23 cellular contexts compared by ENCODE assay signal in genomic region chr1:167511374-167511986, GRCh38. TPM values are rescaled to one million over a fixed set of nuclear protein-coding genes. Genes with fewer than 3 reads are reported as not detected.
DNase-seq lines count a peak whose midpoint lies in the region; ATAC-seq and TF ChIP-seq lines count a peak whose summit lies in the region.
"Had no signal": no experiment of that assay in that cellular context is flagged by ENCODE, and none has a peak within 500 bp of the region (broad histone marks: within the 10 kb centered on the region; RNA-seq: fewer than 3 reads in every experiment).

No MANE protein-coding gene starts in this region.

- H3K36me3 ChIP-seq in Loucy (ENCODE audit: insufficient read depth, low read length): peaks cover 22% of the 10 kb centered on the region; the same call in 1 of the 2 replicates
- H3K36me3 ChIP-seq: brain microvascular endothelial cell, colonic mucosa, tibial artery had no signal

- no peaks in the 10 kb centered on the region for H3K27me3 Mint-ChIP-seq in activated T-cell treated with anti-CD3 and anti-CD28 coated beads, Interleukin-2, amount 50 U/mL, for 24 hours
- H3K27me3 Mint-ChIP-seq in activated naive CD8-positive, alpha-beta T cell treated with anti-CD3 and anti-CD28 coated beads for 36 hours: no peaks in the 10 kb centered on the region
- no peaks in the 10 kb centered on the region for H3K27me3 Mint-ChIP-seq in natural killer cell treated with Interleukin-12 subunit alpha and Interleukin-12 subunit beta and Interleukin-15 and Interleukin-18, amount 100 ng/mL, for 72 hours

- H3K4me3 ChIP-seq in Loucy (ENCODE audit: low read length, poor library complexity, severe bottlenecking): peak overlapping the region; percentile 48
- H3K4me3 ChIP-seq: colonic mucosa, psoas muscle, tibial artery had no signal

- H3K27ac Mint-ChIP-seq in activated T-cell treated with anti-CD3 and anti-CD28 coated beads, Interleukin-2, amount 50 U/mL, for 24 hours: peak overlapping the region; percentile 89
- H3K27ac Mint-ChIP-seq in activated naive CD8-positive, alpha-beta T cell treated with anti-CD3 and anti-CD28 coated beads for 36 hours: peak overlapping the region; percentile 79
- H3K27ac Mint-ChIP-seq in natural killer cell treated with Interleukin-12 subunit alpha and Interleukin-12 subunit beta and Interleukin-15 and Interleukin-18, amount 100 ng/mL, for 72 hours: peak overlapping the region; percentile 98 to 100
- H3K27ac Mint-ChIP-seq: WTC11 had no signal

- no peaks in the 10 kb centered on the region for H3F3A ChIP-seq in Loucy (ENCODE audit: low read depth)

- no peaks in the 10 kb centered on the region for H3K27me3 ChIP-seq in Loucy (ENCODE audit: insufficient read depth, low read length, poor library complexity, severe bottlenecking)
- H3K27me3 ChIP-seq: brain microvascular endothelial cell, colonic mucosa had no signal

- peak overlapping the region; percentile 98 for H3K4me3 Mint-ChIP-seq in activated T-cell treated with anti-CD3 and anti-CD28 coated beads, Interleukin-2, amount 50 U/mL, for 24 hours
- peak overlapping the region; percentile 76 for H3K4me3 Mint-ChIP-seq in activated naive CD8-positive, alpha-beta T cell treated with anti-CD3 and anti-CD28 coated beads for 36 hours
- peak overlapping the region; percentile 90 for H3K4me3 Mint-ChIP-seq in natural killer cell treated with Interleukin-12 subunit alpha and Interleukin-12 subunit beta and Interleukin-15 and Interleukin-18, amount 100 ng/mL, for 72 hours
- H3K4me3 Mint-ChIP-seq: WTC11 had no signal

- H4K20me1 ChIP-seq in Loucy (ENCODE audit: insufficient read depth, low read length, poor library complexity, severe bottlenecking): peaks cover 67% of the 10 kb centered on the region

- no peak overlapping the region for H2AFZ ChIP-seq in Loucy (ENCODE audit: low read length)

- intact Hi-C loops in cardiac septum (cut with DNase I): no loop called here

- no peaks in the 10 kb centered on the region for H3K9me3 Mint-ChIP-seq in activated T-cell treated with anti-CD3 and anti-CD28 coated beads, Interleukin-2, amount 50 U/mL, for 24 hours
- H3K9me3 Mint-ChIP-seq in activated naive CD8-positive, alpha-beta T cell treated with anti-CD3 and anti-CD28 coated beads for 36 hours: peaks cover 1% of the 10 kb centered on the region
- no peaks in the 10 kb centered on the region for H3K9me3 Mint-ChIP-seq in natural killer cell treated with Interleukin-12 subunit alpha and Interleukin-12 subunit beta and Interleukin-15 and Interleukin-18, amount 100 ng/mL, for 72 hours
- H3K9me3 Mint-ChIP-seq: WTC11 had no signal

- no peaks in the 10 kb centered on the region for H3K9me3 ChIP-seq in Loucy (ENCODE audit: insufficient read depth, low read depth, low read length)
- H3K9me3 ChIP-seq: colonic mucosa, psoas muscle, tibial artery had no signal

- H3K4me1 Mint-ChIP-seq in activated T-cell treated with anti-CD3 and anti-CD28 coated beads, Interleukin-2, amount 50 U/mL, for 24 hours (ENCODE audit: low read depth): peaks cover 90% of the 10 kb centered on the region
- peaks cover 70% of the 10 kb centered on the region for H3K4me1 Mint-ChIP-seq in activated naive CD8-positive, alpha-beta T cell treated with anti-CD3 and anti-CD28 coated beads for 36 hours
- peaks cover 69 to 79% of the 10 kb centered on the region in 2 donors for H3K4me1 Mint-ChIP-seq in natural killer cell treated with Interleukin-12 subunit alpha and Interleukin-12 subunit beta and Interleukin-15 and Interleukin-18, amount 100 ng/mL, for 72 hours (ENCODE audit: low read depth in 2 of 2)

- peaks cover 96% of the 10 kb centered on the region for H3K36me3 Mint-ChIP-seq in activated T-cell treated with anti-CD3 and anti-CD28 coated beads, Interleukin-2, amount 50 U/mL, for 24 hours (ENCODE audit: low read depth)
- peaks cover 84% of the 10 kb centered on the region for H3K36me3 Mint-ChIP-seq in activated naive CD8-positive, alpha-beta T cell treated with anti-CD3 and anti-CD28 coated beads for 36 hours
- peaks cover 37% of the 10 kb centered on the region for H3K36me3 Mint-ChIP-seq in natural killer cell treated with Interleukin-12 subunit alpha and Interleukin-12 subunit beta and Interleukin-15 and Interleukin-18, amount 100 ng/mL, for 72 hours
- H3K36me3 Mint-ChIP-seq: WTC11 had no signal

- peak overlapping the region; percentile 94 for H3K4me2 ChIP-seq in Loucy (ENCODE audit: low read depth, low read length, poor library complexity, severe bottlenecking)

- ATAC-seq in natural killer cell treated with Interleukin-12 subunit alpha and Interleukin-12 subunit beta and Interleukin-15 and Interleukin-18, amount 100 ng/mL, for 72 hours: no peak
- ATAC-seq: left colon, psoas muscle, WTC11 had no signal

- H3K79me2 ChIP-seq in Loucy (ENCODE audit: insufficient read depth, low read length): peaks cover 100% of the 10 kb centered on the region

- peaks cover 64% of the 10 kb centered on the region for H3K4me1 ChIP-seq in Loucy (ENCODE audit: insufficient read depth, low read length, poor library complexity, severe bottlenecking)
- H3K4me1 ChIP-seq: colonic mucosa, psoas muscle, tibial artery had no signal

- TF ChIP-seq CTCF in Loucy (conservative IDR thresholded peaks at IDR 0.05; ENCODE audit: low read length): no peak

- peak overlapping the region; percentile 3 for H3K9ac ChIP-seq in Loucy (ENCODE audit: low read depth, low read length, poor library complexity, severe bottlenecking)

- DNase-seq in activated T-cell treated with anti-CD3 and anti-CD28 coated beads, Interleukin-2, amount 50 U/mL, for 24 hours: no peak
- no peak for DNase-seq in activated T-cell treated with anti-CD3 and anti-CD28 coated beads, Interleukin-2, amount 50 U/mL, for 1 hour
- DNase-seq in activated naive CD8-positive, alpha-beta T cell treated with anti-CD3 and anti-CD28 coated beads for 36 hours: no peak
- DNase-seq in natural killer cell treated with Interleukin-12 subunit alpha and Interleukin-12 subunit beta and Interleukin-15 and Interleukin-18, amount 100 ng/mL, for 72 hours (ENCODE audit: low spot score): no peak
- DNase-seq in NCI-H82 (lab: John Stamatoyannopoulos, UW) (no peak), cardiac septum (ENCODE audit: low spot score) (no peak), mucosa of gallbladder (ENCODE audit: low spot score) (no peak)
- DNase-seq: brain microvascular endothelial cell; colonic mucosa; DMS153; glutamatergic neuron; KBM-7; left colon; mesenchymal stem cell; MV-4-11; NCI-H187; NCI-H226; psoas muscle; stimulated activated CD4-positive, alpha-beta T cell treated with anti-CD3 and anti-CD28 coated beads, Interleukin-1b, Interleukin-23, amount 100 ng/mL, for 48 hours; T-helper 9 cell; tibial artery had no signal

- no peaks in the 10 kb centered on the region for H3K9me2 ChIP-seq in Loucy (replicated peaks; ENCODE audit: low read depth, low read length)

RNA-seq across cellular contexts. Expression of gene CD247, which starts 6.8 kb away (rescaled TPM):
- total RNA-seq in activated naive CD8-positive, alpha-beta T cell treated with anti-CD3 and anti-CD28 coated beads for 36 hours: 100 to 1,000 TPM; 166 TPM
- total RNA-seq in natural killer cell treated with Interleukin-12 subunit alpha and Interleukin-12 subunit beta and Interleukin-15 and Interleukin-18, amount 100 ng/mL, for 72 hours: 100 to 1,000 TPM; 169 to 384 TPM
- total RNA-seq in cardiac septum: 0.57 TPM
- total RNA-seq in mucosa of gallbladder: 5.2 TPM

RNA-seq across cellular contexts. Expression of gene CREG1, which starts 42.1 kb away (rescaled TPM):
- total RNA-seq in activated naive CD8-positive, alpha-beta T cell treated with anti-CD3 and anti-CD28 coated beads for 36 hours: 10 to 100 TPM; 11.2 to 11.3 TPM
- 10 to 100 TPM; 15.8 to 16.2 TPM for total RNA-seq in natural killer cell treated with Interleukin-12 subunit alpha and Interleukin-12 subunit beta and Interleukin-15 and Interleukin-18, amount 100 ng/mL, for 72 hours
- total RNA-seq in cardiac septum (60.1 TPM), mucosa of gallbladder (157 TPM)

Comparison
In these comparisons a context has a peak if more than half of its experiments do, and no peak if none do; other contexts are left out.
1. RNA of gene CD247, which starts 6.8 kb away (total RNA-seq): 169 to 384 TPM in natural killer cell treated with Interleukin-12 subunit alpha and Interleukin-12 subunit beta and Interleukin-15 and Interleukin-18, amount 100 ng/mL, for 72 hours and 166 TPM in activated naive CD8-positive, alpha-beta T cell treated with anti-CD3 and anti-CD28 coated beads for 36 hours; 5.2 TPM in mucosa of gallbladder (single experiment) and 0.57 TPM in cardiac septum (single experiment); every median in the first group is over 10 times any median in the second.
2. Peak in every context shown above with its lines, with median percentiles within 50 percentile points of each other: H3K27ac Mint-ChIP-seq and H3K4me3 Mint-ChIP-seq.